In the genomic region with DNA sequence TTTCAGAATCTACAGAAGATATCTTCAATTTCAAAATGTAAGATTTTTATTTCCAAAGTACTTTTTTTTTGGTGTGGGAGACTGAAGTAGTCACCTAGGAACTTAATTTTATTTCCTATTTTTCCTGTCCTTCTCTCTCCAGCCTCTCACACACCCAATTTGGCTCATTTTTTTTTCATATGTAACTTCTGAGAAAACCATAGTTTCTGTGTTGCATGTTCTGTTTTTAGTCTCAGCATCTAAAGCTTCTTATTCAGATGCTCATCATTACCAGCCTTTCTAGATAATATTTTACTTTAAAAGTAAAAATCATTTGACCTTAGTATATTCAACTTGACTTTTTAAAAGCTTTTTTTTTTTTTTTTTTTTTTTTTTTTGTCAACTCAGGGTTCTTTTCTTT, we compare ENCODE assay signal across 19 cellular contexts.
DNase-seq lines count a peak whose midpoint lies in the region; ATAC-seq, FAIRE-seq and TF ChIP-seq lines count a peak whose summit lies in the region.
"Had no signal": no experiment of that assay in that cellular context is flagged by ENCODE, and none has a peak within 500 bp of the region (broad histone marks: within the 10 kb centered on the region; RNA-seq: fewer than 3 reads in every experiment).

No MANE protein-coding gene starts in this region.

- H3K36me3 ChIP-seq in MM.1S (replicated peaks; ENCODE audit: insufficient read depth, low read length) (no peaks in the 10 kb centered on the region), K562 (ENCODE audit: control insufficient read depth, insufficient read depth, low read length) (no peaks in the 10 kb centered on the region), SK-N-SH (replicated peaks in 1 of 2; ENCODE audit: control insufficient read depth in 1 of 2, insufficient read depth in 2 of 2, low read length in 1 of 2) (no peaks in the 10 kb centered on the region)
- H3K36me3 ChIP-seq: BLaER1 treated with 17β-estradiol and CSF1 and Interleukin-3, amounts not matched to agents 10 nM and 100 nM had no signal

- POLR2A ChIA-PET in K562 (lab: Yijun Ruan, JAX) = no interaction called here
- POLR2A ChIA-PET in SK-N-SH (lab: Yijun Ruan, JAX) = no interaction called here

- FAIRE-seq in K562 (lab: Jason Lieb, UNC) = no peak
- FAIRE-seq: D721Med, H54 had no signal

- H3K79me2 ChIP-seq in MM.1S (ENCODE audit: low read length) (no peaks in the 10 kb centered on the region), K562 (ENCODE audit: control insufficient read depth, insufficient read depth, low read length) (no peaks in the 10 kb centered on the region), SK-N-SH (ENCODE audit: insufficient read depth) (no peaks in the 10 kb centered on the region)

- DNase-seq in DMS53 (lab: John Stamatoyannopoulos, UW) (peak; percentile 77), MM.1S (no peak), K562 (ENCODE audit: extremely low read depth in 1 of 4, low spot score in 3 of 4) (no peak), T-helper 2 cell (no peak), iPS-NIHi11 (ENCODE audit: low spot score) (no peak), MV-4-11 (lab: John Stamatoyannopoulos, UW) (no peak), SK-N-SH (no peak)
- DNase-seq: 8988T; CD4-positive, CD25-positive, alpha-beta regulatory T cell; DMS79 treated with DMSO at 0.1 percent for 48 hours; GF-D8; HCEC 1CT had no signal

- H3K27me3 ChIP-seq in MM.1S (replicated peaks; ENCODE audit: insufficient read depth, low read length) (no peaks in the 10 kb centered on the region), K562 (ENCODE audit: control insufficient read depth in 2 of 2, insufficient read depth in 2 of 2, low read length in 2 of 2) (no peaks in the 10 kb centered on the region), SK-N-SH (ENCODE audit: insufficient read depth) (no peaks in the 10 kb centered on the region; the same call in 1 of the 2 replicates)
- H3K27me3 ChIP-seq: BLaER1 treated with 17β-estradiol and CSF1 and Interleukin-3, amounts not matched to agents 10 nM and 100 nM had no signal

- peaks cover 20% of the 10 kb centered on the region for H3K4me1 ChIP-seq in MM.1S (ENCODE audit: low read length)
- no peaks in the 10 kb centered on the region for H3K4me1 ChIP-seq in K562 (replicated peaks in 1 of 2; ENCODE audit: control insufficient read depth in 2 of 2, insufficient read depth in 2 of 2, low read length in 2 of 2)
- no peaks in the 10 kb centered on the region for H3K4me1 ChIP-seq in SK-N-SH (ENCODE audit: control insufficient read depth in 1 of 2, insufficient read depth in 2 of 2, low read depth in 1 of 2, low read length in 1 of 2)
- H3K4me1 ChIP-seq: Caco-2 had no signal

- H3K9me2 ChIP-seq in MM.1S (replicated peaks; ENCODE audit: insufficient read depth, low read length) (no peaks in the 10 kb centered on the region), SK-N-SH (no peaks in the 10 kb centered on the region)

- peak overlapping the region; percentile 29; the same call in 1 of the 2 replicates for H2AFZ ChIP-seq in MM.1S (ENCODE audit: low read length)
- no peak overlapping the region for H2AFZ ChIP-seq in K562 (ENCODE audit: low read depth, low read length)
- no peak overlapping the region for H2AFZ ChIP-seq in SK-N-SH (ENCODE audit: low read depth)
- H2AFZ ChIP-seq: GM23338 had no signal

- H3K9ac ChIP-seq in MM.1S (ENCODE audit: low read length) (no peak overlapping the region; the same call in 1 of the 2 replicates), K562 (ENCODE audit: insufficient read depth in 1 of 2, low read depth in 2 of 2, low read length in 2 of 2) (no peak overlapping the region), SK-N-SH (no peak overlapping the region)
- H3K9ac ChIP-seq: BLaER1 treated with 17β-estradiol and CSF1 and Interleukin-3, amounts not matched to agents 10 nM and 100 nM; KMS-11 had no signal

- TF ChIP-seq EP300 in K562 (IDR thresholded peaks at IDR 0.05; ENCODE audit: low read length) (no peak), SK-N-SH (IDR thresholded peaks at IDR 0.05; ENCODE audit: borderline replicate concordance in 1 of 2, low read depth in 1 of 2, low read length in 1 of 2) (no peak)

- ATAC-seq in GM21723 (IDR thresholded peaks at IDR 0.05; ENCODE audit: unreplicated experiment) (peak; percentile 65), K562 (no peak)
- ATAC-seq: GM23338 had no signal

- H3K9me3 ChIP-seq in MM.1S (replicated peaks; ENCODE audit: insufficient read depth, low read length) (no peaks in the 10 kb centered on the region), K562 (replicated peaks; ENCODE audit: control insufficient read depth, insufficient read depth, low read depth, low read length) (no peaks in the 10 kb centered on the region), SK-N-SH (no peaks in the 10 kb centered on the region)

- H3K27ac ChIP-seq in MM.1S (ENCODE audit: low read length) (peak overlapping the region; percentile 40; the same call in 1 of the 2 replicates), K562 (ENCODE audit: extremely low read depth, low read depth, low read length) (no peak overlapping the region), SK-N-SH (ENCODE audit: low read depth in 2 of 2, low read length in 1 of 2) (no peak overlapping the region)
- H3K27ac ChIP-seq: KMS-11 had no signal

- no peaks in the 10 kb centered on the region for H3K9me1 ChIP-seq in K562 (ENCODE audit: control insufficient read depth, insufficient read depth, low read length)

- TF ChIP-seq CTCF in MM.1S (IDR thresholded peaks at IDR 0.05; ENCODE audit: low read length) = no peak
- TF ChIP-seq CTCF in K562 (IDR thresholded peaks at IDR 0.05 in 2 of 3, conservative IDR thresholded peaks at IDR 0.05 in 1 of 3; ENCODE audit: insufficient read depth in 2 of 3, low read depth in 1 of 3, low read length in 3 of 3) = no peak
- TF ChIP-seq CTCF in SK-N-SH (IDR thresholded peaks at IDR 0.05) = no peak

- H3K4me2 ChIP-seq in MM.1S (ENCODE audit: low read depth, low read length) = peak overlapping the region; percentile 46; the same call in 1 of the 2 replicates
- no peak overlapping the region for H3K4me2 ChIP-seq in K562 (ENCODE audit: insufficient read depth, low read length)
- no peak overlapping the region for H3K4me2 ChIP-seq in SK-N-SH
- H3K4me2 ChIP-seq: GM23338, KMS-11 had no signal

- H3F3A ChIP-seq in MM.1S (ENCODE audit: insufficient read depth, low read length) (peaks cover 7% of the 10 kb centered on the region; the same call in 1 of the 2 replicates), SK-N-SH (replicated peaks; ENCODE audit: insufficient read depth) (no peaks in the 10 kb centered on the region)

- H3K4me3 ChIP-seq in MM.1S (ENCODE audit: low read length) (no peak overlapping the region; the same call in 1 of the 2 replicates), K562 (no peak overlapping the region), SK-N-SH (ENCODE audit: low read depth in 2 of 2, low read length in 1 of 2) (no peak overlapping the region)
- H3K4me3 ChIP-seq: BLaER1 treated with 17β-estradiol and CSF1 and Interleukin-3, amounts not matched to agents 10 nM and 100 nM; GM23338 had no signal

- no TSS peak for BruUV-seq in K562 (replicated peaks; lab: Mats Ljungman, UMichigan)

- H4K20me1 ChIP-seq in MM.1S (ENCODE audit: insufficient read depth, low read length) (no peaks in the 10 kb centered on the region), K562 (replicated peaks; ENCODE audit: control insufficient read depth, insufficient read depth, low read length) (no peaks in the 10 kb centered on the region), SK-N-SH (ENCODE audit: insufficient read depth) (no peaks in the 10 kb centered on the region)
- H4K20me1 ChIP-seq: BLaER1 treated with 17β-estradiol and CSF1 and Interleukin-3, amounts not matched to agents 10 nM and 100 nM had no signal

- TF ChIP-seq RAD21 in K562 (CRISPR knock-in tag; conservative IDR thresholded peaks at IDR 0.05 in 1 of 2, IDR thresholded peaks at IDR 0.05 in 1 of 2) = no peak
- TF ChIP-seq RAD21 in SK-N-SH (IDR thresholded peaks at IDR 0.05; ENCODE audit: low read length) = no peak

- in situ Hi-C loops in K562 (cut with MboI) = no loop called here

- TF ChIP-seq POLR2A in K562 (conservative IDR thresholded peaks at IDR 0.05) = no peak

- intact Hi-C loops in K562 (cut with micrococcal nuclease) = no loop called here

- CTCF ChIA-PET in K562 (lab: Yijun Ruan, JAX; ENCODE audit: low intra/inter-chr PET ratio) = no interaction called here
- CTCF ChIA-PET in SK-N-SH (lab: Yijun Ruan, JAX) = no interaction called here

TF ChIP-seq in K562, 482 proteins besides CTCF, POLR2A, EP300 and RAD21 (continues in another document):
- TF ChIP-seq, protein P1, sequence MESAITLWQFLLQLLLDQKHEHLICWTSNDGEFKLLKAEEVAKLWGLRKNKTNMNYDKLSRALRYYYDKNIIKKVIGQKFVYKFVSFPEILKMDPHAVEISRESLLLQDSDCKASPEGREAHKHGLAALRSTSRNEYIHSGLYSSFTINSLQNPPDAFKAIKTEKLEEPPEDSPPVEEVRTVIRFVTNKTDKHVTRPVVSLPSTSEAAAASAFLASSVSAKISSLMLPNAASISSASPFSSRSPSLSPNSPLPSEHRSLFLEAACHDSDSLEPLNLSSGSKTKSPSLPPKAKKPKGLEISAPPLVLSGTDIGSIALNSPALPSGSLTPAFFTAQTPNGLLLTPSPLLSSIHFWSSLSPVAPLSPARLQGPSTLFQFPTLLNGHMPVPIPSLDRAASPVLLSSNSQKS (CRISPR knock-in tag; IDR thresholded peaks at IDR 0.05) = no peak
- no peak for TF ChIP-seq LARP7 (IDR thresholded peaks at IDR 0.05)
- TF ChIP-seq ZNF316 (IDR thresholded peaks at IDR 0.05) = peak; percentile 58
- no peak for TF ChIP-seq PTRF (tag; IDR thresholded peaks at IDR 0.05)

TF ChIP-seq in SK-N-SH, 30 proteins besides CTCF, POLR2A, EP300 and RAD21 (continues in another document):
- TF ChIP-seq, protein P2, sequence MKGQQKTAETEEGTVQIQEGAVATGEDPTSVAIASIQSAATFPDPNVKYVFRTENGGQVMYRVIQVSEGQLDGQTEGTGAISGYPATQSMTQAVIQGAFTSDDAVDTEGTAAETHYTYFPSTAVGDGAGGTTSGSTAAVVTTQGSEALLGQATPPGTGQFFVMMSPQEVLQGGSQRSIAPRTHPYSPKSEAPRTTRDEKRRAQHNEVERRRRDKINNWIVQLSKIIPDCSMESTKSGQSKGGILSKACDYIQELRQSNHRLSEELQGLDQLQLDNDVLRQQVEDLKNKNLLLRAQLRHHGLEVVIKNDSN (IDR thresholded peaks at IDR 0.05; ENCODE audit: borderline replicate concordance, low read depth) = no peak
- TF ChIP-seq YY1 (IDR thresholded peaks at IDR 0.05; ENCODE audit: low read depth) (no peak), MEF2A (IDR thresholded peaks at IDR 0.05; ENCODE audit: borderline replicate concordance, low read depth) (no peak), POLR2AphosphoS5 (IDR thresholded peaks at IDR 0.05; ENCODE audit: low read depth, low read length) (no peak), RXRA (IDR thresholded peaks at IDR 0.05; ENCODE audit: borderline replicate concordance, low read depth) (no peak), EZH2phosphoT487 (IDR thresholded peaks at IDR 0.05; ENCODE audit: borderline replicate concordance, low read depth) (no peak), SMC3 (IDR thresholded peaks at IDR 0.05; ENCODE audit: low read depth, low read length) (no peak), GABPA (IDR thresholded peaks at IDR 0.05; ENCODE audit: low read depth) (no peak), SIN3A (IDR thresholded peaks at IDR 0.05; ENCODE audit: borderline replicate concordance, low read depth, low read length) (no peak)
